2 cellular contexts compared by ENCODE assay signal in genomic region chr15:52785672-52786406, GRCh38.
A peak's percentile ranks its signal among the peaks of the same experiment; 100 is the strongest.
TF ChIP-seq lines count a peak whose summit lies in the region.

No MANE protein-coding gene starts in this region.

TF ChIP-seq in WTC11, 78 proteins besides CTCF, POLR2A, EP300 and RAD21:
- TF ChIP-seq, protein P1, sequence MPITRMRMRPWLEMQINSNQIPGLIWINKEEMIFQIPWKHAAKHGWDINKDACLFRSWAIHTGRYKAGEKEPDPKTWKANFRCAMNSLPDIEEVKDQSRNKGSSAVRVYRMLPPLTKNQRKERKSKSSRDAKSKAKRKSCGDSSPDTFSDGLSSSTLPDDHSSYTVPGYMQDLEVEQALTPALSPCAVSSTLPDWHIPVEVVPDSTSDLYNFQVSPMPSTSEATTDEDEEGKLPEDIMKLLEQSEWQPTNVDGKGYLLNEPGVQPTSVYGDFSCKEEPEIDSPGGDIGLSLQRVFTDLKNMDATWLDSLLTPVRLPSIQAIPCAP (CRISPR knock-in tag; IDR thresholded peaks at IDR 0.05): no peak
- TF ChIP-seq ZNF138 (CRISPR knock-in tag; conservative IDR thresholded peaks at IDR 0.05) (no peak), MAX (CRISPR knock-in tag; IDR thresholded peaks at IDR 0.05) (peak; percentile 42; the same call in 1 of the 2 replicates), ZNF671 (CRISPR knock-in tag; IDR thresholded peaks at IDR 0.05) (no peak), ZNF416 (CRISPR knock-in tag; IDR thresholded peaks at IDR 0.05) (no peak)
- TF ChIP-seq, protein P2, sequence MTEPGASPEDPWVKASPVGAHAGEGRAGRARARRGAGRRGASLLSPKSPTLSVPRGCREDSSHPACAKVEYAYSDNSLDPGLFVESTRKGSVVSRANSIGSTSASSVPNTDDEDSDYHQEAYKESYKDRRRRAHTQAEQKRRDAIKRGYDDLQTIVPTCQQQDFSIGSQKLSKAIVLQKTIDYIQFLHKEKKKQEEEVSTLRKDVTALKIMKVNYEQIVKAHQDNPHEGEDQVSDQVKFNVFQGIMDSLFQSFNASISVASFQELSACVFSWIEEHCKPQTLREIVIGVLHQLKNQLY (CRISPR knock-in tag; IDR thresholded peaks at IDR 0.05): no peak

TF ChIP-seq in HepG2, 621 proteins besides CTCF, POLR2A, EP300 and RAD21:
- 0 out of 2 replicates have a peak, but pooled peaks have one; percentile 28 for TF ChIP-seq ZFYVE20 (CRISPR knock-in tag; IDR thresholded peaks at IDR 0.05; ENCODE audit: borderline replicate concordance, low read depth)
- TF ChIP-seq ZNF30 (CRISPR knock-in tag; IDR thresholded peaks at IDR 0.05): 0 out of 2 replicates have a peak, but pooled peaks have one; percentile 34
- no peak for TF ChIP-seq RFXAP (CRISPR knock-in tag; IDR thresholded peaks at IDR 0.05; ENCODE audit: borderline replicate concordance)
- TF ChIP-seq, protein P3, sequence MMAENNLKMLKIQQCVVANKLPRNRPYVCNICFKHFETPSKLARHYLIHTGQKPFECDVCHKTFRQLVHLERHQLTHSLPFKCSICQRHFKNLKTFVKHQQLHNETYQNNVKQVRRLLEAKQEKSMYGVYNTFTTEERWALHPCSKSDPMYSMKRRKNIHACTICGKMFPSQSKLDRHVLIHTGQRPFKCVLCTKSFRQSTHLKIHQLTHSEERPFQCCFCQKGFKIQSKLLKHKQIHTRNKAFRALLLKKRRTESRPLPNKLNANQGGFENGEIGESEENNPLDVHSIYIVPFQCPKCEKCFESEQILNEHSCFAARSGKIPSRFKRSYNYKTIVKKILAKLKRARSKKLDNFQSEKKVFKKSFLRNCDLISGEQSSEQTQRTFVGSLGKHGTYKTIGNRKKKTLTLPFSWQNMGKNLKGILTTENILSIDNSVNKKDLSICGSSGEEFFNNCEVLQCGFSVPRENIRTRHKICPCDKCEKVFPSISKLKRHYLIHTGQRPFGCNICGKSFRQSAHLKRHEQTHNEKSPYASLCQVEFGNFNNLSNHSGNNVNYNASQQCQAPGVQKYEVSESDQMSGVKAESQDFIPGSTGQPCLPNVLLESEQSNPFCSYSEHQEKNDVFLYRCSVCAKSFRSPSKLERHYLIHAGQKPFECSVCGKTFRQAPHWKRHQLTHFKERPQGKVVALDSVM (CRISPR knock-in tag; IDR thresholded peaks at IDR 0.05): no peak
